Comparison of ENCODE assay signal across 21 cellular contexts in the genomic region with DNA sequence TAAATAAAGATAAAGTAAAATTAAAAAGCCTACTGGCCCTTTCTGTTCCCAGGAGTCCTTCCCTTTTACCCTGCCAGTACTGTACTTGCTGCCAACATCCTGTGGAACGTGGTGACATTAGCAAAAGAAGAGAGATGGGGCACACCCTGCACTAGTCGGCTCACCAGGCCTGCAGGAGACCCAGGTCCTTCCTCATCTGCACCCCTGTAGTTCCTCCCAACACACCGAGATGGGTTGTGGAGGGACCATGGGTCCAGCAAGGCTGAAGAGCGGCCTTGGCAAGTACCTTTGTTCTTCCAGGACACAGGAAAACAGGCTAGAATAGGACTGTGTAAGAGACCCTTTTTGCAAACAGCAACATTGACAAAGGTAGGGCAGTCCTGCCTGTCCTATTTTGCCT.
"Had no signal": no experiment of that assay in that cellular context is flagged by ENCODE, and none has a peak within 500 bp of the region (broad histone marks: within the 10 kb centered on the region; RNA-seq: fewer than 3 reads in every experiment).

No MANE protein-coding gene starts in this region.

- H3K4me1 ChIP-seq: SJCRH30 had no signal

- H3K9me3 ChIP-seq: MG63, SJCRH30 had no signal

- ATAC-seq: Right ventricle myocardium inferior, SK-N-SH treated with all-trans-retinoic acid at 6 μM for 48 hours had no signal

- H3K27me3 ChIP-seq: MG63 had no signal

- H3K27ac ChIP-seq: RWPE1, SJCRH30 had no signal

- H3K4me3 ChIP-seq: MG63, SJCRH30 had no signal

- DNase-seq: KBM-7, MG63, NCI-H1092, NCI-H1105 treated with DMSO at 0.1 percent for 48 hours, NCI-H1417 treated with DMSO at 0.1 percent for 48 hours, NCI-H146, NCI-H1694 treated with DMSO at 0.1 percent for 48 hours, NCI-H1930, NCI-H2081, NCI-H2107, NCI-H226, NCI-H446, NCI-H510A, NCI-H524 treated with DMSO at 0.1 percent for 48 hours, NCI-H69, NCI-H774, SHP77 treated with DMSO at 0.1 percent for 48 hours, SJCRH30 had no signal

- H3K36me3 ChIP-seq: MG63, SJCRH30 had no signal
